15 cellular contexts compared by ENCODE assay signal in genomic region chr18:76126327-76126726, GRCh38.
DNase-seq lines count a peak whose midpoint lies in the region; ATAC-seq and TF ChIP-seq lines count a peak whose summit lies in the region.
"Had no signal": no experiment of that assay in that cellular context is flagged by ENCODE, and none has a peak within 500 bp of the region (broad histone marks: within the 10 kb centered on the region; RNA-seq: fewer than 3 reads in every experiment).

No MANE protein-coding gene starts in this region.

- H3K79me2 ChIP-seq in SK-N-SH (ENCODE audit: insufficient read depth) (no peaks in the 10 kb centered on the region), hepatocyte (no peaks in the 10 kb centered on the region), smooth muscle cell (ENCODE audit: low read depth) (no peaks in the 10 kb centered on the region)

- H3F3A ChIP-seq in SK-N-SH (replicated peaks; ENCODE audit: insufficient read depth) (no peaks in the 10 kb centered on the region), smooth muscle cell (ENCODE audit: low read depth) (no peaks in the 10 kb centered on the region)

- DNase-seq in SK-N-SH: no peak
- DNase-seq in NCI-H748 treated with DMSO at 0.1 percent for 48 hours (lab: John Stamatoyannopoulos, UW): peak; percentile 12
- DNase-seq in hepatocyte (ENCODE audit: low spot score): no peak
- DNase-seq in smooth muscle cell (lab: John Stamatoyannopoulos, UW; ENCODE audit: unreplicated experiment): no peak
- no peak for DNase-seq in DMS53 (lab: John Stamatoyannopoulos, UW)
- no peak for DNase-seq in stimulated activated CD4-positive, alpha-beta T cell treated with anti-CD3 and anti-CD28 coated beads, Interleukin-2, amount 100 ng/mL, for 24 hours
- DNase-seq: activated CD4-positive, alpha-beta T cell treated with anti-CD3 and anti-CD28 coated beads for 48 hours; activated T-cell treated with anti-CD3 and anti-CD28 coated beads, Interleukin-2, amount 50 U/mL, for 48 hours; MM.1S; NCI-H2171 treated with DMSO at 0.1 percent for 48 hours; T-helper 2 cell had no signal

- H3K9me2 ChIP-seq in SK-N-SH (no peaks in the 10 kb centered on the region), hepatocyte (replicated peaks; ENCODE audit: insufficient read depth) (no peaks in the 10 kb centered on the region)

- H3K27ac ChIP-seq in SK-N-SH (ENCODE audit: low read depth in 2 of 2, low read length in 1 of 2) (no peak overlapping the region), hepatocyte (no peak overlapping the region), smooth muscle cell (ENCODE audit: low read depth) (no peak overlapping the region)
- H3K27ac ChIP-seq: epithelial cell of prostate had no signal

- TF ChIP-seq CTCF in SK-N-SH (IDR thresholded peaks at IDR 0.05): no peak
- TF ChIP-seq CTCF in hepatocyte (IDR thresholded peaks at IDR 0.05; ENCODE audit: poor library complexity): peak; percentile 29
- TF ChIP-seq CTCF in smooth muscle cell (IDR thresholded peaks at IDR 0.05; ENCODE audit: borderline replicate concordance, insufficient read depth, poor library complexity, severe bottlenecking): peak; percentile 32

- no peaks in the 10 kb centered on the region for H3K36me3 ChIP-seq in SK-N-SH (replicated peaks in 1 of 2; ENCODE audit: control insufficient read depth in 1 of 2, insufficient read depth in 2 of 2, low read length in 1 of 2)
- H3K36me3 ChIP-seq in hepatocyte (replicated peaks; ENCODE audit: insufficient read depth, low read depth): no peaks in the 10 kb centered on the region
- H3K36me3 ChIP-seq in smooth muscle cell (ENCODE audit: low read depth): no peaks in the 10 kb centered on the region

- H2AFZ ChIP-seq in SK-N-SH (ENCODE audit: low read depth): no peak overlapping the region
- H2AFZ ChIP-seq in hepatocyte: no peak overlapping the region
- H2AFZ ChIP-seq in smooth muscle cell (ENCODE audit: low read depth): peak overlapping the region; percentile 7

- no peak for TF ChIP-seq EP300 in SK-N-SH (IDR thresholded peaks at IDR 0.05; ENCODE audit: borderline replicate concordance in 1 of 2, low read depth in 1 of 2, low read length in 1 of 2)

- H3K4me3 ChIP-seq in SK-N-SH (ENCODE audit: low read depth in 2 of 2, low read length in 1 of 2): no peak overlapping the region
- no peak overlapping the region for H3K4me3 ChIP-seq in hepatocyte
- no peak overlapping the region for H3K4me3 ChIP-seq in smooth muscle cell

- H3K4me1 ChIP-seq in SK-N-SH (ENCODE audit: control insufficient read depth in 1 of 2, insufficient read depth in 2 of 2, low read depth in 1 of 2, low read length in 1 of 2): no peaks in the 10 kb centered on the region
- no peaks in the 10 kb centered on the region for H3K4me1 ChIP-seq in hepatocyte (ENCODE audit: insufficient read depth)
- H3K4me1 ChIP-seq in smooth muscle cell (ENCODE audit: low read depth): no peaks in the 10 kb centered on the region

- H3K9me3 ChIP-seq in SK-N-SH (peaks cover 4% of the 10 kb centered on the region; the same call in 1 of the 2 replicates), hepatocyte (ENCODE audit: low read depth) (no peaks in the 10 kb centered on the region), smooth muscle cell (replicated peaks; ENCODE audit: low read depth) (no peaks in the 10 kb centered on the region)

- no peak overlapping the region for H3K9ac ChIP-seq in SK-N-SH
- no peak overlapping the region for H3K9ac ChIP-seq in smooth muscle cell (ENCODE audit: low read depth)

- no peak overlapping the region for H3K4me2 ChIP-seq in SK-N-SH
- H3K4me2 ChIP-seq in hepatocyte: no peak overlapping the region
- no peak overlapping the region for H3K4me2 ChIP-seq in smooth muscle cell

- H3K27me3 ChIP-seq in SK-N-SH (ENCODE audit: insufficient read depth) (no peaks in the 10 kb centered on the region), hepatocyte (no peaks in the 10 kb centered on the region), smooth muscle cell (ENCODE audit: low read depth) (no peaks in the 10 kb centered on the region)

- peak; percentile 17; the same call in 1 of the 2 replicates for TF ChIP-seq RAD21 in SK-N-SH (IDR thresholded peaks at IDR 0.05; ENCODE audit: low read length)

- CTCF ChIA-PET in SK-N-SH (lab: Yijun Ruan, JAX): interaction anchor here (1.3 kb wide), 1 partner anchor 222 kb away, joined by 3 read pairs; no protein-coding TSS in a partner anchor

- WGBS in SK-N-SH (ENCODE audit: low lambda C conversion rate): 33% methylated on average over 1 of the region's 6 CpGs
- WGBS in hepatocyte (ENCODE audit: low lambda C conversion rate, missing lambda C conversion rate): 78% methylated on average over 6 of the region's 6 CpGs
- 79% methylated on average over 6 of the region's 6 CpGs for WGBS in smooth muscle cell (ENCODE audit: low lambda C conversion rate)

- POLR2A ChIA-PET in SK-N-SH (lab: Yijun Ruan, JAX): no interaction called here

- ATAC-seq in SK-N-SH treated with all-trans-retinoic acid at 6 μM for 48 hours (no peak), HG03108 (IDR thresholded peaks at IDR 0.05; ENCODE audit: unreplicated experiment) (no peak)
- ATAC-seq: HCT116 had no signal

- H4K20me1 ChIP-seq in SK-N-SH (ENCODE audit: insufficient read depth) (no peaks in the 10 kb centered on the region), hepatocyte (ENCODE audit: insufficient read depth, poor library complexity, severe bottlenecking) (no peaks in the 10 kb centered on the region), smooth muscle cell (ENCODE audit: low read depth) (no peaks in the 10 kb centered on the region)

TF ChIP-seq in SK-N-SH, 30 proteins besides CTCF, POLR2A, EP300 and RAD21 (continues in another document):
- TF ChIP-seq SIN3A (IDR thresholded peaks at IDR 0.05; ENCODE audit: borderline replicate concordance, low read depth, low read length) (no peak), MEF2A (IDR thresholded peaks at IDR 0.05; ENCODE audit: borderline replicate concordance, low read depth) (no peak), FOSL2 (IDR thresholded peaks at IDR 0.05; ENCODE audit: borderline replicate concordance, low read depth) (no peak), NFIC (IDR thresholded peaks at IDR 0.05; ENCODE audit: borderline replicate concordance) (no peak), TCF12 (IDR thresholded peaks at IDR 0.05) (no peak), ZBTB33 (IDR thresholded peaks at IDR 0.05; ENCODE audit: borderline replicate concordance, low read depth) (no peak), CHD2 (IDR thresholded peaks at IDR 0.05; ENCODE audit: low read length, partially characterized antibody) (no peak), SMC3 (IDR thresholded peaks at IDR 0.05; ENCODE audit: low read depth, low read length) (no peak), TAF1 (IDR thresholded peaks at IDR 0.05; ENCODE audit: borderline replicate concordance, low read depth, low read length) (no peak), MAX (IDR thresholded peaks at IDR 0.05; ENCODE audit: low read depth) (no peak)

TF ChIP-seq in SK-N-SH treated with all-trans-retinoic acid at 6 μM for 48 hours, 23 proteins besides CTCF, POLR2A, EP300 and RAD21:
- TF ChIP-seq TOX (CRISPR knock-in tag; IDR thresholded peaks at IDR 0.05; ENCODE audit: borderline replicate concordance): no peak
- TF ChIP-seq PATZ1 (CRISPR knock-in tag; IDR thresholded peaks at IDR 0.05; ENCODE audit: borderline replicate concordance): no peak
- no peak for TF ChIP-seq BACH2 (CRISPR knock-in tag; IDR thresholded peaks at IDR 0.05; ENCODE audit: borderline replicate concordance)
- TF ChIP-seq ZNF8 (CRISPR knock-in tag; IDR thresholded peaks at IDR 0.05): no peak
- no peak for TF ChIP-seq TCF4 (CRISPR knock-in tag; IDR thresholded peaks at IDR 0.05; ENCODE audit: borderline replicate concordance)
- no peak for TF ChIP-seq PPARA (CRISPR knock-in tag; IDR thresholded peaks at IDR 0.05; ENCODE audit: borderline replicate concordance)
- no peak for TF ChIP-seq CSDC2 (CRISPR knock-in tag; IDR thresholded peaks at IDR 0.05)
